Comparison of ENCODE assay signal across 1 cellular context in the genomic region with DNA sequence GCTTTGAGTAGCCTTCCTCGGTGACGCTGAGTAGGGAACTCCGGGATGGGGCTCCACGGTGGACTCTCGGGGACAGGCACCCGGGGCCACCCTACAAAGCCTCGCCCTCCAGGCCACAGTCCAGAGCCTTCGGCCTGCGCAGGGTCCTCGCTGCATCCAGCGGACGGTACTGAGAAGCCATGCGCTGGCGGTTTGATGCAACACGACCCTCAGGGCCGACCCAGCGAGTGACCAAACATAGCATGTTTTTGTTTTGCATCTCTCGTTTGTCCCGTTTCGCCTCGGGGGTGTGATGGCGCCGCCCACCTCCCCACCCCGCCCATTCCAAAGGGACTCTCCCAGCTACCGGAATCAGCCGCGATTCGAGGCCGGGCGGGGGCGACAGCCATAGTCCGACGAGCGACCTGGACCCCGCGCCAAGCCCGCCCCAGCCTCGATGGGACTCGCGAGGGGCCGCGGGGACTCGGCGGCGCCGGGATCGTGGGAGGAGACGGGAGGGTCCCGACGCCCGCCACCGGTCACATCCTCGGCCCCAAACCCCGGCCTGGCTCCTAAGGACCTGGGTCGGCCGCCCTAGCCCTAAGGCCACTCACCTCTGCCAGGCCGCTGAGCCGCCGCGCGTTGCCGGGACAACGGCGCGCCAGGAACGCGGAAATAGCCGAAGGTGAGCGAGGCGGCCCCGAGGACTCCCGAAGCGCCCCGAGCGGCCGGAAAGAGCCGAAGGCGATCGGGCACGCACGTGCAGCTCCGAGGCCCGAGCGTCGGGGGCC.
TF ChIP-seq lines count a peak whose summit lies in the region.

No MANE protein-coding gene starts in this region.

TF ChIP-seq in K562, 482 proteins besides CTCF, POLR2A, EP300 and RAD21 (continued from another document and continues in another):
- TF ChIP-seq, protein P1, sequence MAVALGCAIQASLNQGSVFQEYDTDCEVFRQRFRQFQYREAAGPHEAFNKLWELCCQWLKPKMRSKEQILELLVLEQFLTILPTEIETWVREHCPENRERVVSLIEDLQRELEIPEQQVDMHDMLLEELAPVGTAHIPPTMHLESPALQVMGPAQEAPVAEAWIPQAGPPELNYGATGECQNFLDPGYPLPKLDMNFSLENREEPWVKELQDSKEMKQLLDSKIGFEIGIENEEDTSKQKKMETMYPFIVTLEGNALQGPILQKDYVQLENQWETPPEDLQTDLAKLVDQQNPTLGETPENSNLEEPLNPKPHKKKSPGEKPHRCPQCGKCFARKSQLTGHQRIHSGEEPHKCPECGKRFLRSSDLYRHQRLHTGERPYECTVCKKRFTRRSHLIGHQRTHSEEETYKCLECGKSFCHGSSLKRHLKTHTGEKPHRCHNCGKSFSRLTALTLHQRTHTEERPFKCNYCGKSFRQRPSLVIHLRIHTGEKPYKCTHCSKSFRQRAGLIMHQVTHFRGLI (CRISPR knock-in tag; IDR thresholded peaks at IDR 0.05): no peak
- TF ChIP-seq ZSCAN29 (IDR thresholded peaks at IDR 0.05) (no peak), BMI1 (IDR thresholded peaks at IDR 0.05; ENCODE audit: low read length) (peak; percentile 91), OTX1 (CRISPR knock-in tag; IDR thresholded peaks at IDR 0.05) (no peak), NRF1 (conservative IDR thresholded peaks at IDR 0.05 in 1 of 2, IDR thresholded peaks at IDR 0.05 in 1 of 2) (peak; percentile 73 to 76), DMBX1 (CRISPR knock-in tag; IDR thresholded peaks at IDR 0.05; ENCODE audit: borderline replicate concordance) (no peak), ZBTB1 (CRISPR knock-in tag; IDR thresholded peaks at IDR 0.05; ENCODE audit: borderline replicate concordance, low read depth) (peak; percentile 20; the same call in 1 of the 2 replicates), ZNF589 (CRISPR knock-in tag; IDR thresholded peaks at IDR 0.05; ENCODE audit: low read depth) (no peak), TGIF2 (CRISPR knock-in tag; IDR thresholded peaks at IDR 0.05) (0 out of 2 replicates have a peak, but pooled peaks have one; percentile 60), RNF2 (IDR thresholded peaks at IDR 0.05) (0 out of 2 replicates have a peak, but pooled peaks have one; percentile 46), PHF21A (IDR thresholded peaks at IDR 0.05; ENCODE audit: borderline replicate concordance, low read depth) (no peak), BHLHE40 (IDR thresholded peaks at IDR 0.05; ENCODE audit: low read length) (peak; percentile 99), CCNT2 (IDR thresholded peaks at IDR 0.05; ENCODE audit: borderline replicate concordance, extremely low read depth, insufficient read length, low read depth, low read length) (peak; percentile 59), RBM25 (IDR thresholded peaks at IDR 0.05; ENCODE audit: low read depth, low read length, severe bottlenecking) (peak; percentile 23), RBM22 (IDR thresholded peaks at IDR 0.05; ENCODE audit: low read depth, low read length, poor library complexity, severe bottlenecking) (peak; percentile 88), PHF8 (IDR thresholded peaks at IDR 0.05; ENCODE audit: borderline replicate concordance, low read length) (peak; percentile 62; the same call in 1 of the 2 replicates), CXXC5 (CRISPR knock-in tag; IDR thresholded peaks at IDR 0.05) (peak; percentile 85), ATF7 (IDR thresholded peaks at IDR 0.05) (peak; percentile 77), NELFE (IDR thresholded peaks at IDR 0.05; ENCODE audit: insufficient read depth, insufficient read length) (no peak), NR3C1 (CRISPR knock-in tag; IDR thresholded peaks at IDR 0.05) (peak; percentile 76; the same call in 1 of the 2 replicates), NCOR1 (IDR thresholded peaks at IDR 0.05) (no peak), ARNT (IDR thresholded peaks at IDR 0.05) (no peak), TEAD1 (CRISPR knock-in tag; IDR thresholded peaks at IDR 0.05) (peak; percentile 52 to 84; a peak in 2 of 4 replicates), MTA3 (IDR thresholded peaks at IDR 0.05; ENCODE audit: borderline replicate concordance) (0 out of 2 replicates have a peak, but pooled peaks have one; percentile 62), PHF20 (IDR thresholded peaks at IDR 0.05; ENCODE audit: partially characterized antibody) (peak; percentile 25), CTBP1 (IDR thresholded peaks at IDR 0.05; ENCODE audit: borderline replicate concordance) (peak; percentile 61; the same call in 1 of the 2 replicates), GATAD2A (IDR thresholded peaks at IDR 0.05) (peak; percentile 100), HMG20A (CRISPR knock-in tag; conservative IDR thresholded peaks at IDR 0.05) (no peak), GTF2A2 (tag; IDR thresholded peaks at IDR 0.05) (no peak)
- TF ChIP-seq, protein P2, sequence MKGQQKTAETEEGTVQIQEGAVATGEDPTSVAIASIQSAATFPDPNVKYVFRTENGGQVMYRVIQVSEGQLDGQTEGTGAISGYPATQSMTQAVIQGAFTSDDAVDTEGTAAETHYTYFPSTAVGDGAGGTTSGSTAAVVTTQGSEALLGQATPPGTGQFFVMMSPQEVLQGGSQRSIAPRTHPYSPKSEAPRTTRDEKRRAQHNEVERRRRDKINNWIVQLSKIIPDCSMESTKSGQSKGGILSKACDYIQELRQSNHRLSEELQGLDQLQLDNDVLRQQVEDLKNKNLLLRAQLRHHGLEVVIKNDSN (CRISPR knock-in tag; IDR thresholded peaks at IDR 0.05): peak; percentile 73
- TF ChIP-seq, protein P3, sequence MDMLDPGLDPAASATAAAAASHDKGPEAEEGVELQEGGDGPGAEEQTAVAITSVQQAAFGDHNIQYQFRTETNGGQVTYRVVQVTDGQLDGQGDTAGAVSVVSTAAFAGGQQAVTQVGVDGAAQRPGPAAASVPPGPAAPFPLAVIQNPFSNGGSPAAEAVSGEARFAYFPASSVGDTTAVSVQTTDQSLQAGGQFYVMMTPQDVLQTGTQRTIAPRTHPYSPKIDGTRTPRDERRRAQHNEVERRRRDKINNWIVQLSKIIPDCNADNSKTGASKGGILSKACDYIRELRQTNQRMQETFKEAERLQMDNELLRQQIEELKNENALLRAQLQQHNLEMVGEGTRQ (CRISPR knock-in tag; IDR thresholded peaks at IDR 0.05): peak; percentile 57; the same call in 1 of the 2 replicates
- TF ChIP-seq, protein P4, sequence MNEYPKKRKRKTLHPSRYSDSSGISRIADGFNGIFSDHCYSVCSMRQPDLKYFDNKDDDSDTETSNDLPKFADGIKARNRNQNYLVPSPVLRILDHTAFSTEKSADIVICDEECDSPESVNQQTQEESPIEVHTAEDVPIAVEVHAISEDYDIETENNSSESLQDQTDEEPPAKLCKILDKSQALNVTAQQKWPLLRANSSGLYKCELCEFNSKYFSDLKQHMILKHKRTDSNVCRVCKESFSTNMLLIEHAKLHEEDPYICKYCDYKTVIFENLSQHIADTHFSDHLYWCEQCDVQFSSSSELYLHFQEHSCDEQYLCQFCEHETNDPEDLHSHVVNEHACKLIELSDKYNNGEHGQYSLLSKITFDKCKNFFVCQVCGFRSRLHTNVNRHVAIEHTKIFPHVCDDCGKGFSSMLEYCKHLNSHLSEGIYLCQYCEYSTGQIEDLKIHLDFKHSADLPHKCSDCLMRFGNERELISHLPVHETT (CRISPR knock-in tag; conservative IDR thresholded peaks at IDR 0.05 in 1 of 2, IDR thresholded peaks at IDR 0.05 in 1 of 2): no peak
- TF ChIP-seq, protein P5, sequence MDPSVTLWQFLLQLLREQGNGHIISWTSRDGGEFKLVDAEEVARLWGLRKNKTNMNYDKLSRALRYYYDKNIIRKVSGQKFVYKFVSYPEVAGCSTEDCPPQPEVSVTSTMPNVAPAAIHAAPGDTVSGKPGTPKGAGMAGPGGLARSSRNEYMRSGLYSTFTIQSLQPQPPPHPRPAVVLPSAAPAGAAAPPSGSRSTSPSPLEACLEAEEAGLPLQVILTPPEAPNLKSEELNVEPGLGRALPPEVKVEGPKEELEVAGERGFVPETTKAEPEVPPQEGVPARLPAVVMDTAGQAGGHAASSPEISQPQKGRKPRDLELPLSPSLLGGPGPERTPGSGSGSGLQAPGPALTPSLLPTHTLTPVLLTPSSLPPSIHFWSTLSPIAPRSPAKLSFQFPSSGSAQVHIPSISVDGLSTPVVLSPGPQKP (CRISPR knock-in tag; IDR thresholded peaks at IDR 0.05): 0 out of 2 replicates have a peak, but pooled peaks have one; percentile 57
- TF ChIP-seq, protein P6, sequence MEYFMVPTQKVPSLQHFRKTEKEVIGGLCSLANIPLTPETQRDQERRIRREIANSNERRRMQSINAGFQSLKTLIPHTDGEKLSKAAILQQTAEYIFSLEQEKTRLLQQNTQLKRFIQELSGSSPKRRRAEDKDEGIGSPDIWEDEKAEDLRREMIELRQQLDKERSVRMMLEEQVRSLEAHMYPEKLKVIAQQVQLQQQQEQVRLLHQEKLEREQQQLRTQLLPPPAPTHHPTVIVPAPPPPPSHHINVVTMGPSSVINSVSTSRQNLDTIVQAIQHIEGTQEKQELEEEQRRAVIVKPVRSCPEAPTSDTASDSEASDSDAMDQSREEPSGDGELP (CRISPR knock-in tag; IDR thresholded peaks at IDR 0.05; ENCODE audit: borderline replicate concordance): peak; percentile 68
- TF ChIP-seq, protein P7, sequence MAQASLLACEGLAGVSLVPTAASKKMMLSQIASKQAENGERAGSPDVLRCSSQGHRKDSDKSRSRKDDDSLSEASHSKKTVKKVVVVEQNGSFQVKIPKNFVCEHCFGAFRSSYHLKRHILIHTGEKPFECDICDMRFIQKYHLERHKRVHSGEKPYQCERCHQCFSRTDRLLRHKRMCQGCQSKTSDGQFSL (CRISPR knock-in tag; IDR thresholded peaks at IDR 0.05): no peak
- TF ChIP-seq, protein P7 (tag; IDR thresholded peaks at IDR 0.05): no peak
- TF ChIP-seq, protein P8, sequence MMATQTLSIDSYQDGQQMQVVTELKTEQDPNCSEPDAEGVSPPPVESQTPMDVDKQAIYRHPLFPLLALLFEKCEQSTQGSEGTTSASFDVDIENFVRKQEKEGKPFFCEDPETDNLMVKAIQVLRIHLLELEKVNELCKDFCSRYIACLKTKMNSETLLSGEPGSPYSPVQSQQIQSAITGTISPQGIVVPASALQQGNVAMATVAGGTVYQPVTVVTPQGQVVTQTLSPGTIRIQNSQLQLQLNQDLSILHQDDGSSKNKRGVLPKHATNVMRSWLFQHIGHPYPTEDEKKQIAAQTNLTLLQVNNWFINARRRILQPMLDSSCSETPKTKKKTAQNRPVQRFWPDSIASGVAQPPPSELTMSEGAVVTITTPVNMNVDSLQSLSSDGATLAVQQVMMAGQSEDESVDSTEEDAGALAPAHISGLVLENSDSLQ (IDR thresholded peaks at IDR 0.05): peak; percentile 68
- TF ChIP-seq, protein P9, sequence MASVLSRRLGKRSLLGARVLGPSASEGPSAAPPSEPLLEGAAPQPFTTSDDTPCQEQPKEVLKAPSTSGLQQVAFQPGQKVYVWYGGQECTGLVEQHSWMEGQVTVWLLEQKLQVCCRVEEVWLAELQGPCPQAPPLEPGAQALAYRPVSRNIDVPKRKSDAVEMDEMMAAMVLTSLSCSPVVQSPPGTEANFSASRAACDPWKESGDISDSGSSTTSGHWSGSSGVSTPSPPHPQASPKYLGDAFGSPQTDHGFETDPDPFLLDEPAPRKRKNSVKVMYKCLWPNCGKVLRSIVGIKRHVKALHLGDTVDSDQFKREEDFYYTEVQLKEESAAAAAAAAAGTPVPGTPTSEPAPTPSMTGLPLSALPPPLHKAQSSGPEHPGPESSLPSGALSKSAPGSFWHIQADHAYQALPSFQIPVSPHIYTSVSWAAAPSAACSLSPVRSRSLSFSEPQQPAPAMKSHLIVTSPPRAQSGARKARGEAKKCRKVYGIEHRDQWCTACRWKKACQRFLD (CRISPR knock-in tag; IDR thresholded peaks at IDR 0.05): no peak
- TF ChIP-seq, protein P10, sequence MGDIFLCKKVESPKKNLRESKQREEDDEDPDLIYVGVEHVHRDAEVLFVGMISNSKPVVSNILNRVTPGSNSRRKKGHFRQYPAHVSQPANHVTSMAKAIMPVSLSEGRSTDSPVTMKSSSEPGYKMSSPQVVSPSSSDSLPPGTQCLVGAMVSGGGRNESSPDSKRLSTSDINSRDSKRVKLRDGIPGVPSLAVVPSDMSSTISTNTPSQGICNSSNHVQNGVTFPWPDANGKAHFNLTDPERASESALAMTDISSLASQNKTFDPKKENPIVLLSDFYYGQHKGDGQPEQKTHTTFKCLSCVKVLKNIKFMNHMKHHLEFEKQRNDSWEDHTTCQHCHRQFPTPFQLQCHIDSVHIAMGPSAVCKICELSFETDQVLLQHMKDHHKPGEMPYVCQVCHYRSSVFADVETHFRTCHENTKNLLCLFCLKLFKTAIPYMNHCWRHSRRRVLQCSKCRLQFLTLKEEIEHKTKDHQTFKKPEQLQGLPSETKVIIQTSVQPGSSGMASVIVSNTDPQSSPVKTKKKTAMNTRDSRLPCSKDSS (IDR thresholded peaks at IDR 0.05; ENCODE audit: low read depth, partially characterized antibody): no peak
- TF ChIP-seq, protein P11, sequence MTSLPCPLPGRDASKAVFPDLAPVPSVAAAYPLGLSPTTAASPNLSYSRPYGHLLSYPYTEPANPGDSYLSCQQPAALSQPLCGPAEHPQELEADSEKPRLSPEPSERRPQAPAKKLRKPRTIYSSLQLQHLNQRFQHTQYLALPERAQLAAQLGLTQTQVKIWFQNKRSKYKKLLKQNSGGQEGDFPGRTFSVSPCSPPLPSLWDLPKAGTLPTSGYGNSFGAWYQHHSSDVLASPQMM (CRISPR knock-in tag; IDR thresholded peaks at IDR 0.05): no peak
- TF ChIP-seq, protein P12, sequence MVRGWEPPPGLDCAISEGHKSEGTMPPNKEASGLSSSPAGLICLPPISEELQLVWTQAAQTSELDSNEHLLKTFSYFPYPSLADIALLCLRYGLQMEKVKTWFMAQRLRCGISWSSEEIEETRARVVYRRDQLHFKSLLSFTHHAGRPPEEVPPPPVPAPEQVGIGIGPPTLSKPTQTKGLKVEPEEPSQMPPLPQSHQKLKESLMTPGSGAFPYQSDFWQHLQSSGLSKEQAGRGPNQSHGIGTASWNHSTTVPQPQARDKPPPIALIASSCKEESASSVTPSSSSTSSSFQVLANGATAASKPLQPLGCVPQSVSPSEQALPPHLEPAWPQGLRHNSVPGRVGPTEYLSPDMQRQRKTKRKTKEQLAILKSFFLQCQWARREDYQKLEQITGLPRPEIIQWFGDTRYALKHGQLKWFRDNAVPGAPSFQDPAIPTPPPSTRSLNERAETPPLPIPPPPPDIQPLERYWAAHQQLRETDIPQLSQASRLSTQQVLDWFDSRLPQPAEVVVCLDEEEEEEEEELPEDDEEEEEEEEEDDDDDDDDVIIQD (CRISPR knock-in tag; IDR thresholded peaks at IDR 0.05): 0 out of 2 replicates have a peak, but pooled peaks have one; percentile 50
